In the genomic region with DNA sequence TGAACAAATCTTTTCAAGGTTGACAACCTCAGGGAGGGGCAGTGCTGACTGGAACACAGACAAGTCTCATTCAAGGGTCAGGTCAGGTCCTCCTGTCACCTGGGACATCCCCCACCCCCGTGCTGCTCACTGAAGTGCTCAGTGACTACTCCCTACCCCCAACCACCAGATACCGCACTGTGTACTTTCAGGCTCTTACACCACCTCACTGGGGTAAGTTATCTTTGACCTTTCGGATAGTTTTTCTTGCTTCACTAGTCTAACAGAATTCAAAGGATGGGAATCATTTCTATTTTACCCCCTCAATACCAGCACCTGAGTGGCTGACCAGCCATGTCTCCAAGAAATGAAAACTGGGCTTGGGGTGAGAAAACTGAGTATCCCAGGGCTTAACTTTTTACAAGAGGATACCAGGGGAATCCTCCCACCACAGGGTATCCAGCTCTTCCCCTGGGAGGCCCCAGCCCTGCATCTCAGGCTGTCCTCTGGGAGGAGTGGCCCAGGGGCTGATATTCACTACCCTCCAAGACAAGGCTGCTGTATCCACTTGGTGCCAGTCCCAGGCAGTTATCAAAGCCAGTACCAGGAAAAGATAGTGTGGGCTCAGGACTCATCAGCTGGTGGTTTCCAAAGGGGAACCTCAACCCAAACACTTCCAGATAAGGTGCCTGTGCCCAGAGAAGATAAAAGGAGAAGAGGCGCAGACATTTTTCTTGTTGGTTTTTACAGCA, we compare ENCODE assay signal across 8 cellular contexts. TPM values are rescaled to one million over a fixed set of nuclear protein-coding genes. Genes with fewer than 3 reads are reported as not detected.
DNase-seq lines count a peak whose midpoint lies in the region; ATAC-seq and TF ChIP-seq lines count a peak whose summit lies in the region.

No MANE protein-coding gene starts in this region.

- H3K4me3 Mint-ChIP-seq in T-helper 17 cell (peak overlapping the region; percentile 99), CD14-positive monocyte (no peak overlapping the region), osteocyte (ENCODE audit: unreplicated experiment) (no peak overlapping the region)
- peak overlapping the region; percentile 89 for H3K4me3 Mint-ChIP-seq in activated naive CD8-positive, alpha-beta T cell treated with anti-CD3 and anti-CD28 coated beads, Interleukin-2, amount 10 ng/mL, durations not matched to agents 7 days and 5 days

- peaks cover 9% of the 10 kb centered on the region for H3K9me3 Mint-ChIP-seq in activated naive CD8-positive, alpha-beta T cell treated with anti-CD3 and anti-CD28 coated beads, Interleukin-2, amount 10 ng/mL, durations not matched to agents 7 days and 5 days
- peaks cover 0 to 11% (median 6%) of the 10 kb centered on the region in 7 donors for H3K9me3 Mint-ChIP-seq in CD14-positive monocyte
- H3K9me3 Mint-ChIP-seq in osteocyte (ENCODE audit: unreplicated experiment), result peaks cover 14% of the 10 kb centered on the region

- peak overlapping the region; percentile 93 for H3K27ac Mint-ChIP-seq in T-helper 17 cell
- H3K27ac Mint-ChIP-seq in activated naive CD8-positive, alpha-beta T cell treated with anti-CD3 and anti-CD28 coated beads, Interleukin-2, amount 10 ng/mL, durations not matched to agents 7 days and 5 days, result peak overlapping the region; percentile 30
- H3K27ac Mint-ChIP-seq in CD14-positive monocyte, result no peak overlapping the region
- H3K27ac Mint-ChIP-seq in osteocyte (ENCODE audit: unreplicated experiment), result no peak overlapping the region

- intact Hi-C loops in CD14-positive monocyte (cut with micrococcal nuclease), result loop anchor here (5.0 kb wide), 1 partner anchor 39 kb away; a partner anchor contains a TSS

- ATAC-seq in GM18861 (IDR thresholded peaks at IDR 0.05; ENCODE audit: unreplicated experiment) (peak; percentile 31), T-helper 17 cell (peak; percentile 17)
- no peak for ATAC-seq in activated naive CD8-positive, alpha-beta T cell treated with anti-CD3 and anti-CD28 coated beads, Interleukin-2, amount 10 ng/mL, durations not matched to agents 7 days and 5 days (ENCODE audit: low read depth)

- POLR2A ChIA-PET in activated naive CD8-positive, alpha-beta T cell treated with anti-CD3 and anti-CD28 coated beads, Interleukin-2, amount 10 ng/mL, durations not matched to agents 7 days and 5 days (lab: Charles Lee), result interaction anchor here (0.6 to 2.7 kb wide), 5 partner anchors 37 to 600 kb away, joined by 3 to 31 read pairs (median 8); a partner anchor contains a TSS

- TF ChIP-seq CTCF in CD14-positive monocyte (IDR thresholded peaks at IDR 0.05) (no peak), osteocyte (IDR thresholded peaks at IDR 0.05) (no peak)

- DNase-seq in T-helper 17 cell (peak; percentile 11 to 14 (median 12)), NOMO-1 treated with dmso at 0.1 percent for 144 hours (lab: John Stamatoyannopoulos, UW; ENCODE audit: unreplicated experiment) (no peak), cerebellar cortex (ENCODE audit: low spot score) (no peak), CD14-positive monocyte (ENCODE audit: low spot score) (no peak), osteocyte (ENCODE audit: extremely low spot score, unreplicated experiment) (no peak)
- no peak for DNase-seq in activated naive CD8-positive, alpha-beta T cell treated with anti-CD3 and anti-CD28 coated beads, Interleukin-2, amount 10 ng/mL, durations not matched to agents 7 days and 5 days
- DNase-seq in stimulated activated CD4-positive, alpha-beta T cell treated with anti-CD3 and anti-CD28 coated beads, Interleukin-1b, Interleukin-23, amount 100 ng/mL, for 24 hours (ENCODE audit: low read depth in 4 of 4, low spot score in 1 of 4), result peak; percentile 21 to 75 (median 50)

- H3K4me1 Mint-ChIP-seq in T-helper 17 cell, result peaks cover 34% of the 10 kb centered on the region
- H3K4me1 Mint-ChIP-seq in activated naive CD8-positive, alpha-beta T cell treated with anti-CD3 and anti-CD28 coated beads, Interleukin-2, amount 10 ng/mL, durations not matched to agents 7 days and 5 days, result peaks cover 23% of the 10 kb centered on the region
- H3K4me1 Mint-ChIP-seq in CD14-positive monocyte, result peaks cover 20% of the 10 kb centered on the region
- peaks cover 18% of the 10 kb centered on the region for H3K4me1 Mint-ChIP-seq in osteocyte (ENCODE audit: unreplicated experiment)

- no peaks in the 10 kb centered on the region for H3K9me3 ChIP-seq in T-helper 17 cell (ENCODE audit: control insufficient read depth, low read length, poor library complexity, severe bottlenecking)

- H3K36me3 Mint-ChIP-seq in T-helper 17 cell (ENCODE audit: low read depth) (no peaks in the 10 kb centered on the region), CD14-positive monocyte (peaks cover 0 to 3% of the 10 kb centered on the region in 2 donors), osteocyte (ENCODE audit: unreplicated experiment) (peaks cover 5% of the 10 kb centered on the region)
- peaks cover 15% of the 10 kb centered on the region for H3K36me3 Mint-ChIP-seq in activated naive CD8-positive, alpha-beta T cell treated with anti-CD3 and anti-CD28 coated beads, Interleukin-2, amount 10 ng/mL, durations not matched to agents 7 days and 5 days

- no peaks in the 10 kb centered on the region for H3K27me3 Mint-ChIP-seq in T-helper 17 cell
- no peaks in the 10 kb centered on the region for H3K27me3 Mint-ChIP-seq in activated naive CD8-positive, alpha-beta T cell treated with anti-CD3 and anti-CD28 coated beads, Interleukin-2, amount 10 ng/mL, durations not matched to agents 7 days and 5 days
- H3K27me3 Mint-ChIP-seq in CD14-positive monocyte (ENCODE audit: low read depth in 3 of 3), result peaks cover 0 to 2% (median 0%) of the 10 kb centered on the region in 3 donors
- no peaks in the 10 kb centered on the region for H3K27me3 Mint-ChIP-seq in osteocyte (ENCODE audit: unreplicated experiment)

RNA-seq across cellular contexts. Expression of a gene that starts 2.1 kb away (rescaled TPM):
- total RNA-seq in T-helper 17 cell (1 to 10 TPM; 1.1 to 2.3 TPM), osteocyte (1.4 and 2.3 TPM in 2 replicates)
- 1 to 10 TPM; 5.2 to 6.3 TPM for total RNA-seq in activated naive CD8-positive, alpha-beta T cell treated with anti-CD3 and anti-CD28 coated beads, Interleukin-2, amount 10 ng/mL, durations not matched to agents 7 days and 5 days
- polyA plus RNA-seq in CD14-positive monocyte, result under 1 TPM; 0.09 to 0.99 TPM

RNA-seq across cellular contexts. Expression of a gene that starts 34.1 kb away (rescaled TPM):
- total RNA-seq in T-helper 17 cell (under 1 TPM; 0.29 to 0.97 TPM), osteocyte (2.2 and 2.3 TPM in 2 replicates)
- 1 to 10 TPM; 2.6 to 4.3 TPM for total RNA-seq in activated naive CD8-positive, alpha-beta T cell treated with anti-CD3 and anti-CD28 coated beads, Interleukin-2, amount 10 ng/mL, durations not matched to agents 7 days and 5 days
- under 1 TPM; 0.17 to 0.39 TPM for polyA plus RNA-seq in CD14-positive monocyte

RNA-seq across cellular contexts. Expression of a gene that starts 36.7 kb away (rescaled TPM):
- total RNA-seq in T-helper 17 cell, result 10 to 100 TPM; 20.7 to 35.5 TPM
- 10 to 100 TPM; 20.8 to 21.8 TPM for total RNA-seq in activated naive CD8-positive, alpha-beta T cell treated with anti-CD3 and anti-CD28 coated beads, Interleukin-2, amount 10 ng/mL, durations not matched to agents 7 days and 5 days
- 1 to 10 TPM; 6.7 to 9.7 TPM for polyA plus RNA-seq in CD14-positive monocyte
- 7.0 and 7.8 TPM in 2 replicates for total RNA-seq in osteocyte

Comparison
In these comparisons a context has a peak if more than half of its experiments do, and no peak if none do; other contexts are left out.
1. DNase-seq: peak in T-helper 17 cell (3 of 3) and stimulated activated CD4-positive, alpha-beta T cell treated with anti-CD3 and anti-CD28 coated beads, Interleukin-1b, Interleukin-23, amount 100 ng/mL, for 24 hours (4 of 4); none in activated naive CD8-positive, alpha-beta T cell treated with anti-CD3 and anti-CD28 coated beads, Interleukin-2, amount 10 ng/mL, durations not matched to agents 7 days and 5 days (single experiment), NOMO-1 treated with dmso at 0.1 percent for 144 hours (single experiment), cerebellar cortex (single experiment), CD14-positive monocyte (single experiment) and osteocyte (single experiment).
2. H3K27ac Mint-ChIP-seq: peak in T-helper 17 cell (single experiment) and activated naive CD8-positive, alpha-beta T cell treated with anti-CD3 and anti-CD28 coated beads, Interleukin-2, amount 10 ng/mL, durations not matched to agents 7 days and 5 days (single experiment); none in CD14-positive monocyte (0 of 7) and osteocyte (single experiment).
3. H3K4me3 Mint-ChIP-seq: peak in T-helper 17 cell (single experiment) and activated naive CD8-positive, alpha-beta T cell treated with anti-CD3 and anti-CD28 coated beads, Interleukin-2, amount 10 ng/mL, durations not matched to agents 7 days and 5 days (single experiment); none in CD14-positive monocyte (0 of 2) and osteocyte (single experiment).